ENCODE assay signal across 1 cellular context in the genomic region with DNA sequence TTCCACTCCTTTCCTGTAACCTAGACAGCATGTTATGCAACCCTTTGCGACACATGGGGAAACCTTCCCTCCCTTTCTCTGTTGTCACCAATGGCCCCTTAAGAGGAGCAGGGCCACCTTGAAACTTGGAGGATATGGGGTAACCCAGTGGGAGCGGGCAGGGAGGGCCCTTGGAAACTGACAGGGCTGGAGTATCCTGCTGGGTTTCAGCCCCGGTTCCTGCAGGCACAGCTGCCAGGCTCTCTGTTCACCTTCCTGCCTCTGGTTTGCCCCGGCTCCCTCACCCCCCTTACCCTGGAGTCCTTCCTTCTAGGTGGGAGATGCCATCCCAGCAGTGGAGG.
TF ChIP-seq lines count a peak whose summit lies in the region.

No MANE protein-coding gene starts in this region.

TF ChIP-seq in liver, 16 proteins besides CTCF, POLR2A, EP300 and RAD21 (continued from another document):
- TF ChIP-seq, protein P1, sequence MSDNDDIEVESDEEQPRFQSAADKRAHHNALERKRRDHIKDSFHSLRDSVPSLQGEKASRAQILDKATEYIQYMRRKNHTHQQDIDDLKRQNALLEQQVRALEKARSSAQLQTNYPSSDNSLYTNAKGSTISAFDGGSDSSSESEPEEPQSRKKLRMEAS (IDR thresholded peaks at IDR 0.05), result no peak
